In genomic region chr7:44491229-44491628, GRCh38 we compare ENCODE assay signal across 1 cellular context.
TF ChIP-seq lines count a peak whose summit lies in the region.

No MANE protein-coding gene starts in this region.

TF ChIP-seq in GM23338, 12 proteins besides CTCF, POLR2A, EP300 and RAD21 (continued from another document):
- TF ChIP-seq ZNF462 (CRISPR knock-in tag; IDR thresholded peaks at IDR 0.05) (no peak), POLR2AphosphoS5 (IDR thresholded peaks at IDR 0.05; ENCODE audit: low read depth) (no peak)
